In the genomic region with DNA sequence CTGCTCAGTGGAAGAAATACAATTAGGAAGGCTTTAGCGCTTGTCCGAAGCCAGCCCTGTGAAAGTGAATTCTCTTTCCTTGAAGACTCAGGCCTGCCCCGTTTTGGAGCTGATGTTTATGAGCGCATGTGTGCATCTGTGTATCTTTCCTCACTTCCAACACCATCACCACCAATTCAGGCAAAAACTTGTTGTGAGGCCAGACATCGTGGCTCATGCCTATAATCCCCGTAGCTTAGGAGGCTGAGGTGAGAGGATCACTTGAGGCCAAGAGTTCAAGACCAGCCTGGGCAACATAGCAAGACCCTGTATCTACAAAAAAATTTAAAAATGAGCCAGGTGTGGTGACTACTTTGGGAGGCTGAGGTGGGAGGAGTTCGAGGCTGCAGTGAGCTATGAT, we compare ENCODE assay signal across 30 cellular contexts.
"Had no signal": no experiment of that assay in that cellular context is flagged by ENCODE, and none has a peak within 500 bp of the region (broad histone marks: within the 10 kb centered on the region; RNA-seq: fewer than 3 reads in every experiment).

No MANE protein-coding gene starts in this region.

- H3K4me1 ChIP-seq: neural progenitor cell, parathyroid adenoma, psoas muscle, right atrium auricular region, right lobe of liver, spleen, suprapubic skin, tibial artery, transverse colon, upper lobe of left lung, vagina had no signal

- H3K4me2 ChIP-seq: neural progenitor cell, smooth muscle cell had no signal

- H3K9me3 ChIP-seq: ovary, psoas muscle, right atrium auricular region, right lobe of liver, spleen, suprapubic skin, testis, tibial artery, transverse colon, upper lobe of left lung, vagina had no signal

- ATAC-seq: naive thymus-derived CD4-positive, alpha-beta T cell; natural killer cell; psoas muscle; right lobe of liver; stimulated activated memory B cell treated with anti-CD40 and anti-IgM and Interleukin-4, amounts not matched to agents 10 μg/mL and 1 μg/mL and 100 μg/mL, for 72 hours; stimulated activated naive CD8-positive, alpha-beta T cell treated with anti-CD3 and anti-CD28 coated beads, Interleukin-15, amount 100 ng/mL, for 72 hours; stimulated activated naive CD8-positive, alpha-beta T cell treated with anti-CD3 and anti-CD28 coated beads, Interleukin-15, Interleukin-2, amounts not matched to agents 100 U/mL and 50 U/mL, for 24 hours had no signal

- H3K79me2 ChIP-seq: parathyroid adenoma had no signal

- H3K27ac ChIP-seq: neural progenitor cell, ovary, parathyroid adenoma, psoas muscle, right atrium auricular region, right lobe of liver, skin epidermis, spleen, suprapubic skin, testis, tibial artery, transverse colon, upper lobe of left lung, vagina had no signal

- FAIRE-seq: urothelium cell line had no signal

- H3K36me3 ChIP-seq: neural progenitor cell, ovary, right atrium auricular region, right lobe of liver, spleen, suprapubic skin, tibial artery, transverse colon, upper lobe of left lung, vagina had no signal

- DNase-seq: naive thymus-derived CD4-positive, alpha-beta T cell; natural killer cell; occipital lobe; ovary; posterior cingulate gyrus; psoas muscle; right lobe of liver; spleen; stimulated activated CD4-positive, alpha-beta T cell treated with anti-CD3 and anti-CD28 coated beads, Interleukin-12 subunit alpha, Interleukin-12 subunit beta, amount 100 ng/mL, for 4 hours; stimulated activated CD4-positive, alpha-beta T cell treated with anti-CD3 and anti-CD28 coated beads, Interleukin-1b, Interleukin-23, amount 100 ng/mL, for 48 hours; stimulated activated CD4-positive, alpha-beta T cell treated with anti-CD3 and anti-CD28 coated beads, Interleukin-4, amount 100 ng/mL, for 1 hour; stimulated activated CD4-positive, alpha-beta T cell treated with anti-CD3 and anti-CD28 coated beads, Interleukin-4, amount 100 ng/mL, for 4 hours; stimulated activated CD8-positive, alpha-beta memory T cell treated with anti-CD3 and anti-CD28 coated beads, Interleukin-4, amount 100 ng/mL, for 48 hours; stimulated activated naive CD4-positive, alpha-beta T cell; stimulated activated naive CD8-positive, alpha-beta T cell treated with anti-CD3 and anti-CD28 coated beads, Interleukin-15, amount 100 ng/mL, for 72 hours; stimulated activated naive CD8-positive, alpha-beta T cell treated with anti-CD3 and anti-CD28 coated beads, Interleukin-15, Interleukin-2, amounts not matched to agents 100 U/mL and 50 U/mL, for 24 hours; substantia nigra; testis; tibial artery; transverse colon had no signal

- H3K4me3 ChIP-seq: neural progenitor cell, ovary, psoas muscle, right atrium auricular region, right lobe of liver, skin epidermis, smooth muscle cell, spleen, suprapubic skin, testis, tibial artery, transverse colon, upper lobe of left lung, vagina had no signal

- H3K27me3 ChIP-seq: neural progenitor cell, ovary, right atrium auricular region, right lobe of liver, suprapubic skin, testis, upper lobe of left lung, vagina had no signal

- H2AFZ ChIP-seq: neural progenitor cell, parathyroid adenoma had no signal

- H3K9ac ChIP-seq: neural progenitor cell, parathyroid adenoma had no signal
